ENCODE assay signal across 22 cellular contexts in the genomic region with DNA sequence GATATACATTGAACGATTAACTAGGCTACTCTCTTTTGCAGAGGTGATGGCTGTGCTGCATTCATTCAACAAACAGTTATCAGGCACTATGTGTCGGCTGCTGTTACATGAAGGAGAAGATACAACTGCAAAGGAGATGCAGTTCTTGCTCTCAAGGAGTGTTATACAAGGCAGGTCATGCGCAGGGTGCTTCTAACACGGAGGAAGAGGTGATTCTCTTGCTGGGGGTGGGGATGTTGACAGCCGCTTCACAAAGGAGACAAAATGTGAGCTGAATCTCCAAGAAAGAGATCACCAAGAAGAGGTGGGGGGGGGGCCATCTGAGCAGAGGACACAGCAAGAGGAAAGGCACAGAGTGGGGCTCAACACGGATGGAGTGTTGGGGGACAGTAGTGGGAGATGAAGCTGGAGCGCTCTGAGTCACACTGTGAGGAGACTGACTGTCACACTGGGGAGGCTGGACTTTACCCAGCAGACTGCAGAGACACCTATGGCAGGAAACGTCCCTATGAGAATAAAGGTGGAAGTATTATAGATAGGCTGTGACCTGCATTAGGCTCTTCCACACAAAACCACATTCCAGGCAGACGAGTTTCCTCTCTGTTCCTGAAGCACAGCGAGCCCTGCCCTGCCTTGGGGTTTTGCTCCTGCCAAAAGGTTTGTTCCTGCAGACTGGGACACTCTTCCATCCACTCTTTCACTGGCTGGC. TPM values are rescaled to one million over a fixed set of nuclear protein-coding genes. Genes with fewer than 3 reads are reported as not detected.
"Had no signal": no experiment of that assay in that cellular context is flagged by ENCODE, and none has a peak within 500 bp of the region (broad histone marks: within the 10 kb centered on the region; RNA-seq: fewer than 3 reads in every experiment).

No MANE protein-coding gene starts in this region.

- H3K27ac ChIP-seq: cardiac muscle cell, heart left ventricle, lower lobe of right lung, right atrium auricular region, skin epidermis, tibial nerve had no signal

- ATAC-seq: activated CD4-positive, alpha-beta T cell treated with anti-CD3 and anti-CD28 coated beads for 36 hours; activated T-helper 17 cell treated with anti-CD3 and anti-CD28 coated beads, Interleukin-2, amount 50 U/mL, for 72 hours; effector memory CD8-positive, alpha-beta T cell; heart left ventricle; left cardiac atrium; lower lobe of right lung; natural killer cell treated with Interleukin-12 subunit alpha and Interleukin-12 subunit beta and Interleukin-15 and Interleukin-18, amount 100 ng/mL, for 72 hours; WTC11 had no signal

- H3K9me3 Mint-ChIP-seq: activated naive CD8-positive, alpha-beta T cell treated with anti-CD3 and anti-CD28 coated beads for 36 hours; activated T-helper 17 cell treated with anti-CD3 and anti-CD28 coated beads, Interleukin-2, amount 50 U/mL, for 72 hours; effector memory CD8-positive, alpha-beta T cell; natural killer cell treated with Interleukin-12 subunit alpha and Interleukin-12 subunit beta and Interleukin-15 and Interleukin-18, amount 100 ng/mL, for 72 hours; stimulated activated naive CD8-positive, alpha-beta T cell treated with anti-CD3 and anti-CD28 coated beads, Interleukin-15, Interleukin-2, amounts not matched to agents 100 ng/mL and 50 ng/mL, for 24 hours; WTC11 had no signal

- H3K27me3 Mint-ChIP-seq: activated CD4-positive, alpha-beta T cell treated with anti-CD3 and anti-CD28 coated beads for 36 hours; activated naive CD8-positive, alpha-beta T cell treated with anti-CD3 and anti-CD28 coated beads for 36 hours; activated T-helper 17 cell treated with anti-CD3 and anti-CD28 coated beads, Interleukin-2, amount 50 U/mL, for 72 hours; effector memory CD8-positive, alpha-beta T cell; natural killer cell treated with Interleukin-12 subunit alpha and Interleukin-12 subunit beta and Interleukin-15 and Interleukin-18, amount 100 ng/mL, for 72 hours; stimulated activated naive CD8-positive, alpha-beta T cell treated with anti-CD3 and anti-CD28 coated beads, Interleukin-15, Interleukin-2, amounts not matched to agents 100 ng/mL and 50 ng/mL, for 24 hours had no signal

- H3K9me3 ChIP-seq: heart left ventricle, lower lobe of right lung, right atrium auricular region, tibial nerve had no signal

- H3K36me3 Mint-ChIP-seq: activated naive CD8-positive, alpha-beta T cell treated with anti-CD3 and anti-CD28 coated beads for 36 hours had no signal

- H3K4me1 Mint-ChIP-seq: activated CD4-positive, alpha-beta T cell treated with anti-CD3 and anti-CD28 coated beads for 36 hours; activated T-helper 17 cell treated with anti-CD3 and anti-CD28 coated beads, Interleukin-2, amount 50 U/mL, for 72 hours had no signal

- DNase-seq: activated CD4-positive, alpha-beta T cell treated with anti-CD3 and anti-CD28 coated beads for 36 hours; activated CD4-positive, alpha-beta T cell treated with anti-CD3 and anti-CD28 coated beads, Interleukin-2, amount 50 U/mL, for 48 hours; activated naive CD4-positive, alpha-beta T cell; activated naive CD8-positive, alpha-beta T cell treated with anti-CD3 and anti-CD28 coated beads for 36 hours; amniotic stem cell; effector memory CD8-positive, alpha-beta T cell; heart left ventricle; left cardiac atrium; lower lobe of right lung; stimulated activated CD4-positive, alpha-beta T cell treated with anti-CD3 and anti-CD28 coated beads, Interleukin-15, amount 100 ng/mL, for 24 hours; stimulated activated CD4-positive, alpha-beta T cell treated with anti-CD3 and anti-CD28 coated beads, Interleukin-2, amount 100 ng/mL, for 48 hours had no signal

- H3K27me3 ChIP-seq: cardiac muscle cell, heart left ventricle, right atrium auricular region, tibial nerve had no signal

- H3K4me3 ChIP-seq: cardiac muscle cell, heart left ventricle, lower lobe of right lung, right atrium auricular region, skin epidermis, tibial nerve had no signal

- H3K4me3 Mint-ChIP-seq: activated CD4-positive, alpha-beta T cell treated with anti-CD3 and anti-CD28 coated beads for 36 hours; activated naive CD8-positive, alpha-beta T cell treated with anti-CD3 and anti-CD28 coated beads for 36 hours; activated T-helper 17 cell treated with anti-CD3 and anti-CD28 coated beads, Interleukin-2, amount 50 U/mL, for 72 hours; effector memory CD8-positive, alpha-beta T cell; natural killer cell treated with Interleukin-12 subunit alpha and Interleukin-12 subunit beta and Interleukin-15 and Interleukin-18, amount 100 ng/mL, for 72 hours; stimulated activated naive CD8-positive, alpha-beta T cell treated with anti-CD3 and anti-CD28 coated beads, Interleukin-15, Interleukin-2, amounts not matched to agents 100 ng/mL and 50 ng/mL, for 24 hours; WTC11 had no signal

- H3K27ac Mint-ChIP-seq: activated CD4-positive, alpha-beta T cell treated with anti-CD3 and anti-CD28 coated beads for 36 hours; activated naive CD8-positive, alpha-beta T cell treated with anti-CD3 and anti-CD28 coated beads for 36 hours; activated T-helper 17 cell treated with anti-CD3 and anti-CD28 coated beads, Interleukin-2, amount 50 U/mL, for 72 hours; natural killer cell treated with Interleukin-12 subunit alpha and Interleukin-12 subunit beta and Interleukin-15 and Interleukin-18, amount 100 ng/mL, for 72 hours; stimulated activated naive CD8-positive, alpha-beta T cell treated with anti-CD3 and anti-CD28 coated beads, Interleukin-15, Interleukin-2, amounts not matched to agents 100 ng/mL and 50 ng/mL, for 24 hours; WTC11 had no signal

RNA-seq across cellular contexts. Expression of a gene that starts 21.0 kb away (rescaled TPM):
- total RNA-seq: activated CD4-positive, alpha-beta T cell treated with anti-CD3 and anti-CD28 coated beads for 36 hours; activated naive CD8-positive, alpha-beta T cell treated with anti-CD3 and anti-CD28 coated beads for 36 hours; activated T-helper 17 cell treated with anti-CD3 and anti-CD28 coated beads, Interleukin-2, amount 50 U/mL, for 72 hours; cardiac muscle cell; dermis microvascular lymphatic vessel endothelial cell; epithelial cell of proximal tubule; heart left ventricle; left cardiac atrium; natural killer cell treated with Interleukin-12 subunit alpha and Interleukin-12 subunit beta and Interleukin-15 and Interleukin-18, amount 100 ng/mL, for 72 hours; omental fat pad; right atrium auricular region; WTC11 had no signal
